8 cellular contexts compared by ENCODE assay signal in the genomic region with DNA sequence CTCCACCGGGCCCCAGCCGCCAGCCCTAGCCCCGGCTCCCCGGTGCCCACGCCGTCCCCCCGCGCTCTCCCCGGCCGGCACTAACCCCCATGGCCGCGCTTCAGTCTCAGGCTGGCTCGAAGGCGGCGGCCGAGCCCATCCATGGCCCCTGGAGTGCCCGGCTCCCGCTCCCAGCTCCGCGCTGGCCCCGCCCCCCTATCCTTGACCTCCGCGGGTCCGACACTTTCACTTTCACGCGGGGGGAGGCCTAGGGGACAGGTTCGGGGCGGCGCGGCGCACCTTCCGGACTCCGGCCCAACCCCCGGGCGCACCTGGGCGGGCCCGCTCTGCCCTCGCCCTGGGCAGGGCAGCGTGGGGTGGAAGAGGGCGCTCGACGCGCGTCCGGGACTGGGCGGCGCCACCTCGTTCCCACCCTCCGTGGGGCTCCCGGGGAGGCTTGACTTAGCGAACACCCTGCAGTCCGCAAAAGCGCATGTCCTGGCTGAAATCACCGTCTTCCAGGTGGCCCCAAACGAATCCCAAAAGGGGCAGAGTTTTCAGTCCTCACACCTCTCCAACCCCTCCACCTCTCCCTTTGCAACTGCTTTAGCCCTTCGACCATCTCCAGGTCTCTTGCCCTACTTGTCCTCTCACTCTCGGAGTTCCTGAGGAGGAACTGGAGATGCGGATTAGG. TPM values are rescaled to one million over a fixed set of nuclear protein-coding genes. Genes with fewer than 3 reads are reported as not detected.
A peak's percentile ranks its signal among the peaks of the same experiment; 100 is the strongest.
DNase-seq lines count a peak whose midpoint lies in the region; ATAC-seq and TF ChIP-seq lines count a peak whose summit lies in the region.

No MANE protein-coding gene starts in this region.

- peaks cover 6 to 22% of the 10 kb centered on the region in 2 donors for H3K36me3 Mint-ChIP-seq in CD4-positive, alpha-beta memory T cell

- H3K27me3 Mint-ChIP-seq in CD4-positive, alpha-beta memory T cell: no peaks in the 10 kb centered on the region

- intact Hi-C loops in CD4-positive, alpha-beta memory T cell (cut with micrococcal nuclease): loop anchor here (1.0 to 5.0 kb wide), 3 partner anchors 12 to 867 kb away; a partner anchor contains a TSS

- H3K4me3 ChIP-seq in CD4-positive, alpha-beta memory T cell (ENCODE audit: low read length in 2 of 2): peak overlapping the region in 1 of 2 donors; percentile 65
- H3K4me3 ChIP-seq in stomach smooth muscle (ENCODE audit: low read length in 2 of 2): peak overlapping the region; percentile 54 to 73

- peak overlapping the region; percentile 94 to 98 (median 98) for H3K27ac Mint-ChIP-seq in CD4-positive, alpha-beta memory T cell

- CTCF ChIA-PET in CD4-positive, alpha-beta memory T cell (lab: Charles Lee; ENCODE audit: partially characterized antibody): interaction anchor here (0.7 to 19.0 kb wide), 4 partner anchors 10 to 240 kb away, joined by 3 to 623 read pairs (median 4); a partner anchor contains a TSS

- ATAC-seq in GM19395 (IDR thresholded peaks at IDR 0.05; ENCODE audit: unreplicated experiment) (peak; percentile 63), HG03460 (IDR thresholded peaks at IDR 0.05; ENCODE audit: unreplicated experiment) (peak; percentile 63)

- H3K9me3 ChIP-seq in CD4-positive, alpha-beta memory T cell (ENCODE audit: control insufficient read depth in 1 of 2, low read length in 2 of 2): no peaks in the 10 kb centered on the region
- H3K9me3 ChIP-seq in stomach smooth muscle (ENCODE audit: control insufficient read depth in 2 of 2, low read length in 2 of 2): no peaks in the 10 kb centered on the region

- 0 out of 2 replicates have a peak, but pooled peaks have one; percentile 8 for TF ChIP-seq CTCF in VCaP (conservative IDR thresholded peaks at IDR 0.05)

- H3K4me3 Mint-ChIP-seq in CD4-positive, alpha-beta memory T cell: peak overlapping the region; percentile 99 to 100 (median 100)

- peaks cover 0 to 2% (median 0%) of the 10 kb centered on the region in 8 donors for H3K9me3 Mint-ChIP-seq in CD4-positive, alpha-beta memory T cell

- peaks cover 46 to 80% (median 57%) of the 10 kb centered on the region in 4 donors for H3K4me1 Mint-ChIP-seq in CD4-positive, alpha-beta memory T cell

- H3K27ac ChIP-seq in CD4-positive, alpha-beta memory T cell (ENCODE audit: low read depth, low read length): peak overlapping the region; percentile 84
- H3K27ac ChIP-seq in VCaP: peak overlapping the region; percentile 79
- no peak overlapping the region for H3K27ac ChIP-seq in stomach smooth muscle (ENCODE audit: low read length)

- DNase-seq in CD4-positive, alpha-beta memory T cell: peak; percentile 73 to 80 (median 76)
- peak; percentile 73 for DNase-seq in central memory CD4-positive, alpha-beta T cell
- DNase-seq in mucosa of gallbladder (ENCODE audit: low spot score) (peak; percentile 50), AG08395 (ENCODE audit: low spot score) (no peak)

- no peaks in the 10 kb centered on the region for H3K27me3 ChIP-seq in CD4-positive, alpha-beta memory T cell (ENCODE audit: insufficient read depth, low read length)
- peaks cover 5 to 18% of the 10 kb centered on the region in 2 donors for H3K27me3 ChIP-seq in stomach smooth muscle (ENCODE audit: control insufficient read depth in 1 of 2, insufficient read depth in 2 of 2, low read length in 2 of 2)

- no peaks in the 10 kb centered on the region for H3K36me3 ChIP-seq in CD4-positive, alpha-beta memory T cell (ENCODE audit: insufficient read depth, low read length)
- no peaks in the 10 kb centered on the region for H3K36me3 ChIP-seq in stomach smooth muscle (ENCODE audit: control insufficient read depth in 2 of 2, insufficient read depth in 2 of 2, low read length in 2 of 2)

- H3K4me1 ChIP-seq in CD4-positive, alpha-beta memory T cell (ENCODE audit: insufficient read depth, low read length): peaks cover 45% of the 10 kb centered on the region
- H3K4me1 ChIP-seq in stomach smooth muscle (ENCODE audit: control insufficient read depth, insufficient read depth, low read length): peaks cover 10% of the 10 kb centered on the region

- H3K9ac ChIP-seq in stomach smooth muscle (ENCODE audit: low read length in 2 of 2): no peak overlapping the region

- POLR2A ChIA-PET in CD4-positive, alpha-beta memory T cell (lab: Charles Lee; ENCODE audit: partially characterized antibody): interaction anchor here (0.6 to 18.1 kb wide), 9 partner anchors 17 to 417 kb away, joined by 3 to 1434 read pairs (median 3); a partner anchor contains a TSS

RNA-seq across cellular contexts. Expression of a gene that starts 3.9 kb away (rescaled TPM):
- total RNA-seq in CD4-positive, alpha-beta memory T cell: 100 to 1,000 TPM; 284 TPM
- 100 to 1,000 TPM; 125 to 221 TPM for polyA plus RNA-seq in CD4-positive, alpha-beta memory T cell
- 42.8 TPM for total RNA-seq in mucosa of gallbladder

RNA-seq across cellular contexts. Expression of a gene that starts 23.2 kb away (rescaled TPM):
- total RNA-seq in CD4-positive, alpha-beta memory T cell: 1 to 10 TPM; 1.7 to 1.9 TPM
- polyA plus RNA-seq in CD4-positive, alpha-beta memory T cell: 10 to 100 TPM; 15.6 to 18.2 TPM
- total RNA-seq in mucosa of gallbladder: 2.8 TPM
